5 cellular contexts compared by ENCODE assay signal in the genomic region with DNA sequence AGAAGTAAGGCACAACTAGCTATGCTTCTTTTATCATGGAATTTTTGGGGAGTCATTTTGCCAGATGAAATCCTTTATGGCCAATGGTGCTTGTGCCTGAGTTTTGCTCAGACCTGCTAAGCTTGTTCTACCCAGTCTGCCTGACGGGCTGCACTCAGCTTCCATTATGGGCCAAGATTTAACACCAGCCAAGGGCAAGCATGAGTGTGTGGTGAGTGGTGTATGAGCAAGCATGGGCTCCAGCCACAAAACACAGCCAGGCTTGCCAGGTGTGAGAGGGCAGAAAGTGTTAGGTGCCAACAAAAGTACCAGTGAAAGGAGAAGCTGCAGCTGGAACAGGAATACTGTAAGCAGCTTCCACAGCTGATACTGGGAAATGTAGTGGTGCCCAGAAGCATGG.
A peak's percentile ranks its signal among the peaks of the same experiment; 100 is the strongest.
DNase-seq lines count a peak whose midpoint lies in the region; ATAC-seq, FAIRE-seq and TF ChIP-seq lines count a peak whose summit lies in the region.
"Not testable (repeated sequence)": the region's sequence is repeated elsewhere in the genome, so short reads cannot be mapped to it uniquely, and the experiment has no call there.

No MANE protein-coding gene starts in this region.

- not testable (repeated sequence) for H3K36me3 ChIP-seq in MG63; bronchial epithelial cell (ENCODE audit: control insufficient read depth, insufficient read depth, low read length); heart right ventricle

- WGBS in heart right ventricle, 2 donors: 25 to 31% methylated on average over 1 of the region's 1 CpG

- intact Hi-C loops in Right ventricle myocardium inferior (cut with DNase I); heart right ventricle (cut with DNase I): not testable (repeated sequence)

- not testable (repeated sequence) for FAIRE-seq in bronchial epithelial cell (lab: Jason Lieb, UNC)

- not testable (repeated sequence) for TF ChIP-seq CTCF in bronchial epithelial cell (IDR thresholded peaks at IDR 0.05; ENCODE audit: insufficient read depth, low read length, severe bottlenecking); heart right ventricle (IDR thresholded peaks at IDR 0.05)

- ATAC-seq in Right ventricle myocardium inferior (peak; percentile 97), heart right ventricle (peak in 5 of 8 donors; percentile 46 to 97 (median 69))

- H3K9me3 ChIP-seq in MG63, heart right ventricle: not testable (repeated sequence)

- H3K27me3 ChIP-seq in MG63; bronchial epithelial cell (ENCODE audit: control insufficient read depth, insufficient read depth, low read length); heart right ventricle: not testable (repeated sequence)

- not testable (repeated sequence) for H3K4me3 ChIP-seq in MG63; bronchial epithelial cell (ENCODE audit: low read depth, low read length); heart right ventricle

- peak; percentile 70 for DNase-seq in MG63
- DNase-seq in bronchial epithelial cell (ENCODE audit: low read depth): peak; percentile 20
- DNase-seq in epithelial cell of prostate (ENCODE audit: low read depth, low spot score): peak; percentile 41
- DNase-seq in Right ventricle myocardium inferior (ENCODE audit: missing footprints): not testable (repeated sequence)
- DNase-seq in heart right ventricle: peak; percentile 2 to 6

- H3K4me1 ChIP-seq in heart right ventricle: not testable (repeated sequence)

- H3K27ac ChIP-seq in epithelial cell of prostate, heart right ventricle: not testable (repeated sequence)
